Comparison of ENCODE assay signal across 11 cellular contexts in genomic region chr4:128570380-128570779, GRCh38.
DNase-seq lines count a peak whose midpoint lies in the region; ATAC-seq and TF ChIP-seq lines count a peak whose summit lies in the region.
"Had no signal": no experiment of that assay in that cellular context is flagged by ENCODE, and none has a peak within 500 bp of the region (broad histone marks: within the 10 kb centered on the region; RNA-seq: fewer than 3 reads in every experiment).

No MANE protein-coding gene starts in this region.

- H3K4me3 ChIP-seq in RWPE2 (ENCODE audit: severe bottlenecking) (no peak overlapping the region), fibroblast of pulmonary artery (replicated peaks; ENCODE audit: low read depth, low read length) (no peak overlapping the region), gastrocnemius medialis (no peak overlapping the region)
- H3K4me3 ChIP-seq: heart left ventricle had no signal

- ATAC-seq in RWPE2 (ENCODE audit: low read depth) (peak; percentile 31; the same call in 1 of the 3 replicates), gastrocnemius medialis (peak in 1 of 2 donors; percentile 39), HG03439 (IDR thresholded peaks at IDR 0.05; ENCODE audit: unreplicated experiment) (no peak)
- ATAC-seq: natural killer cell had no signal

- H3K27me3 ChIP-seq in RWPE2 (ENCODE audit: insufficient read depth, poor library complexity, severe bottlenecking) = no peaks in the 10 kb centered on the region
- H3K27me3 ChIP-seq in gastrocnemius medialis = no peaks in the 10 kb centered on the region
- H3K27me3 ChIP-seq: heart left ventricle had no signal

- H3K27ac ChIP-seq in RWPE2 (ENCODE audit: poor library complexity, severe bottlenecking) = no peak overlapping the region
- H3K27ac ChIP-seq in gastrocnemius medialis = no peak overlapping the region

- intact Hi-C loops in gastrocnemius medialis (cut with DNase I; ENCODE audit: low total_unique reads) = loop anchor here (5.0 kb wide), 3 partner anchors 118 to 237 kb away; partner anchors contain the start of gene JADE1

- H3K9me3 ChIP-seq in RWPE2 (ENCODE audit: severe bottlenecking) (no peaks in the 10 kb centered on the region), gastrocnemius medialis (no peaks in the 10 kb centered on the region)
- H3K9me3 ChIP-seq: heart left ventricle had no signal

- no peaks in the 10 kb centered on the region for H3K36me3 ChIP-seq in RWPE2 (ENCODE audit: low read depth)
- H3K36me3 ChIP-seq in gastrocnemius medialis = no peaks in the 10 kb centered on the region
- H3K36me3 ChIP-seq: heart left ventricle had no signal

- DNase-seq in GF-D8 (lab: John Stamatoyannopoulos, UW) (peak; percentile 12), RWPE2 (ENCODE audit: low spot score) (no peak), fibroblast of pulmonary artery (ENCODE audit: low read depth) (peak; percentile 77), gastrocnemius medialis (peak; percentile 29 to 55), NCI-H1694 (lab: John Stamatoyannopoulos, UW) (no peak)
- no peak for DNase-seq in stimulated activated CD4-positive, alpha-beta T cell treated with anti-CD3 and anti-CD28 coated beads, Interleukin-15, amount 100 ng/mL, for 24 hours
- no peak for DNase-seq in activated CD8-positive, alpha-beta memory T cell treated with anti-CD3 and anti-CD28 coated beads, Interleukin-2, amount 50 U/mL, for 4 hours
- DNase-seq: natural killer cell; stimulated activated CD4-positive, alpha-beta T cell treated with anti-CD3 and anti-CD28 coated beads, Interleukin-4, amount 100 ng/mL, for 4 hours had no signal

- peaks cover 25% of the 10 kb centered on the region for H3K4me1 ChIP-seq in RWPE2 (ENCODE audit: insufficient read depth, poor library complexity, severe bottlenecking)
- peaks cover 30 to 43% of the 10 kb centered on the region in 2 donors for H3K4me1 ChIP-seq in gastrocnemius medialis

- no peak for TF ChIP-seq POLR2A in gastrocnemius medialis (IDR thresholded peaks at IDR 0.05)

- TF ChIP-seq CTCF in RWPE2 (IDR thresholded peaks at IDR 0.05; ENCODE audit: poor library complexity, severe bottlenecking) = no peak
- TF ChIP-seq CTCF in fibroblast of pulmonary artery (IDR thresholded peaks at IDR 0.05; ENCODE audit: low read length, missing control alignments) = no peak
- TF ChIP-seq CTCF in gastrocnemius medialis (IDR thresholded peaks at IDR 0.05 in 4 of 5, conservative IDR thresholded peaks at IDR 0.05 in 1 of 5) = no peak

- in situ Hi-C loops in gastrocnemius medialis (cut with MboI; ENCODE audit: low sequenced_read_pairs in 4 of 4) = loop anchor here in 2 of 4 donors (10.0 to 25.0 kb wide), 2 partner anchors 94 to 242 kb away; partner anchors contain the start of gene JADE1 (in 1 of the 2)

Comparison
In these comparisons a context has a peak if more than half of its experiments do, and no peak if none do; other contexts are left out.
1. DNase-seq: peak in GF-D8 (single experiment), fibroblast of pulmonary artery (single experiment) and gastrocnemius medialis (2 of 2); none in RWPE2 (single experiment), NCI-H1694 (single experiment), stimulated activated CD4-positive, alpha-beta T cell treated with anti-CD3 and anti-CD28 coated beads, Interleukin-15, amount 100 ng/mL, for 24 hours (single experiment) and activated CD8-positive, alpha-beta memory T cell treated with anti-CD3 and anti-CD28 coated beads, Interleukin-2, amount 50 U/mL, for 4 hours (single experiment).